12 cellular contexts compared by ENCODE assay signal in genomic region chr3:119630562-119631329, GRCh38. TPM values are rescaled to one million over a fixed set of nuclear protein-coding genes. Genes with fewer than 3 reads are reported as not detected.
A peak's percentile ranks its signal among the peaks of the same experiment; 100 is the strongest.
DNase-seq lines count a peak whose midpoint lies in the region; ATAC-seq, FAIRE-seq and TF ChIP-seq lines count a peak whose summit lies in the region.
"Had no signal": no experiment of that assay in that cellular context is flagged by ENCODE, and none has a peak within 500 bp of the region (broad histone marks: within the 10 kb centered on the region; RNA-seq: fewer than 3 reads in every experiment).

No MANE protein-coding gene starts in this region.

- H3K9ac ChIP-seq in GM23248 = peak overlapping the region; percentile 30; the same call in 1 of the 2 replicates

- H3K4me3 ChIP-seq in GM23248 (no peak overlapping the region), heart right ventricle (no peak overlapping the region), gastrocnemius medialis (no peak overlapping the region), prostate gland (no peak overlapping the region)
- H3K4me3 ChIP-seq: Peyer's patch had no signal

- in situ Hi-C loops in GM23248 (cut with MboI) (no loop called here), gastrocnemius medialis (cut with MboI; ENCODE audit: low sequenced_read_pairs in 4 of 4) (no loop called here)

- peak overlapping the region; percentile 72 for H2AFZ ChIP-seq in GM23248

- H3K27ac ChIP-seq in GM23248 (no peak overlapping the region), heart right ventricle (peak overlapping the region in 9 of 10 donors; percentile 33 to 84 (median 69)), gastrocnemius medialis (peak overlapping the region; percentile 84 to 95 (median 90)), prostate gland (peak overlapping the region in 1 of 2 donors; percentile 34)

- no peaks in the 10 kb centered on the region for H3K27me3 ChIP-seq in GM23248 (replicated peaks; ENCODE audit: insufficient read depth)
- no peaks in the 10 kb centered on the region for H3K27me3 ChIP-seq in heart right ventricle
- no peaks in the 10 kb centered on the region for H3K27me3 ChIP-seq in gastrocnemius medialis
- no peaks in the 10 kb centered on the region for H3K27me3 ChIP-seq in prostate gland (replicated peaks; ENCODE audit: insufficient read depth)
- H3K27me3 ChIP-seq: Peyer's patch had no signal

- FAIRE-seq in HTR-8/SVneo (lab: Jason Lieb, UNC) = no peak

- H3F3A ChIP-seq in GM23248 (ENCODE audit: insufficient read depth) = no peaks in the 10 kb centered on the region

- WGBS in GM23248 (ENCODE audit: low coverage in 1 of 2, low lambda C conversion rate in 2 of 2, missing lambda C conversion rate in 2 of 2), 2 experiments = 79 to 84% methylated on average over 10 of the region's 10 CpGs
- WGBS in heart right ventricle, 2 donors = 72 to 81% methylated on average over 10 of the region's 10 CpGs
- 77% methylated on average over 10 of the region's 10 CpGs for WGBS in prostate gland

- no peak overlapping the region for H3K4me2 ChIP-seq in GM23248 (ENCODE audit: unreplicated experiment)

- H3K79me2 ChIP-seq in GM23248 (ENCODE audit: insufficient read depth) = no peaks in the 10 kb centered on the region

- DNase-seq in GM23248 = peak; percentile 81
- peak; percentile 46 for DNase-seq in UCSD-AML1 (lab: John Stamatoyannopoulos, UW; ENCODE audit: unreplicated experiment)
- no peak for DNase-seq in heart right ventricle
- peak; percentile 76 to 91 for DNase-seq in gastrocnemius medialis
- no peak for DNase-seq in NCI-H128 (lab: John Stamatoyannopoulos, UW; ENCODE audit: unreplicated experiment)
- DNase-seq in prostate gland (ENCODE audit: low spot score) = no peak
- no peak for DNase-seq in HTR-8/SVneo (ENCODE audit: insufficient read length, low spot score)
- DNase-seq: activated CD8-positive, alpha-beta memory T cell treated with anti-CD3 and anti-CD28 coated beads, Interleukin-2, amount 50 U/mL, for 4 hours; H9; Peyer's patch; stimulated activated CD8-positive, alpha-beta memory T cell treated with anti-CD3 and anti-CD28 coated beads, Interleukin-4, amount 100 ng/mL, for 48 hours had no signal

- H4K20me1 ChIP-seq in GM23248 (ENCODE audit: insufficient read depth) = no peaks in the 10 kb centered on the region

- H3K9me3 ChIP-seq in GM23248 (ENCODE audit: low read depth) = no peaks in the 10 kb centered on the region
- no peaks in the 10 kb centered on the region for H3K9me3 ChIP-seq in heart right ventricle
- H3K9me3 ChIP-seq in gastrocnemius medialis = no peaks in the 10 kb centered on the region
- H3K9me3 ChIP-seq in prostate gland = no peaks in the 10 kb centered on the region
- H3K9me3 ChIP-seq: Peyer's patch had no signal

- intact Hi-C loops in heart right ventricle (cut with DNase I) = loop anchor here in 2 of 10 donors (5.0 kb wide), 1 partner anchor 33 kb away; the partner anchor contains the start of gene PLA1A (in 2 of the 2)
- intact Hi-C loops in gastrocnemius medialis (cut with DNase I; ENCODE audit: low total_unique reads) = loop anchor here (2.0 kb wide), 2 partner anchors 30 to 50 kb away; partner anchors contain the start of gene POPDC2
- intact Hi-C loops in prostate gland (cut with DNase I) = no loop called here

- TF ChIP-seq CTCF in heart right ventricle (IDR thresholded peaks at IDR 0.05) (no peak), gastrocnemius medialis (IDR thresholded peaks at IDR 0.05 in 4 of 5, conservative IDR thresholded peaks at IDR 0.05 in 1 of 5) (no peak), prostate gland (IDR thresholded peaks at IDR 0.05) (no peak)

- H3K9me2 ChIP-seq in GM23248 (ENCODE audit: insufficient read depth) = no peaks in the 10 kb centered on the region

- peaks cover 14% of the 10 kb centered on the region for H3K4me1 ChIP-seq in GM23248 (ENCODE audit: insufficient read depth)
- peaks cover 3 to 76% (median 65%) of the 10 kb centered on the region in 9 donors for H3K4me1 ChIP-seq in heart right ventricle
- peaks cover 74 to 75% of the 10 kb centered on the region in 2 donors for H3K4me1 ChIP-seq in gastrocnemius medialis
- no peaks in the 10 kb centered on the region for H3K4me1 ChIP-seq in prostate gland (replicated peaks)

- TF ChIP-seq POLR2A in gastrocnemius medialis (IDR thresholded peaks at IDR 0.05) (no peak), prostate gland (IDR thresholded peaks at IDR 0.05) (no peak)

- H3K36me3 ChIP-seq in GM23248 (ENCODE audit: low read depth) (no peaks in the 10 kb centered on the region), heart right ventricle (no peaks in the 10 kb centered on the region), gastrocnemius medialis (no peaks in the 10 kb centered on the region), prostate gland (no peaks in the 10 kb centered on the region)
- H3K36me3 ChIP-seq: Peyer's patch had no signal

- ATAC-seq in heart right ventricle = peak in 6 of 8 donors; percentile 36 to 58 (median 47)
- ATAC-seq in gastrocnemius medialis = peak; percentile 92 to 95
- ATAC-seq in GM21447 (IDR thresholded peaks at IDR 0.05; ENCODE audit: unreplicated experiment) = no peak

RNA-seq across cellular contexts. Expression of gene POPDC2, which starts 29.6 kb away (rescaled TPM):
- not detected in 2 replicates for total RNA-seq in GM23248 (2014; rRNA removed; shearing (Covaris generic))
- polyA plus RNA-seq in GM23248 (2016; fragmentation: Nextera tagmentation; extraction: Ambion mirVana) (0.74 and 1.2 TPM in 2 replicates), heart right ventricle (100 to 1,000 TPM; 351 to 805 TPM)
- total RNA-seq in heart right ventricle (100 to 1,000 TPM; 598 to 928 (median 732) TPM), gastrocnemius medialis (10 to 100 TPM in 3 of 4 donors, 1 to 10 TPM in 1; 7.8 to 38.9 (median 30.3) TPM), prostate gland (10 to 100 TPM in 1 of 2 donors, 1 to 10 TPM in 1; 8.7 to 26.5 TPM)

RNA-seq across cellular contexts. Expression of gene PLA1A, which starts 33.1 kb away (rescaled TPM):
- not detected in 2 replicates for total RNA-seq in GM23248 (2014; rRNA removed; shearing (Covaris generic))
- polyA plus RNA-seq in GM23248 (2016; fragmentation: Nextera tagmentation; extraction: Ambion mirVana) (not detected in 2 replicates), heart right ventricle (1 to 10 TPM; 1.1 to 3.7 TPM)
- total RNA-seq in heart right ventricle (10 to 100 TPM in 1 of 10 donors, 1 to 10 TPM in 6, under 1 TPM in 3; 0.55 to 19.3 (median 1.9) TPM), gastrocnemius medialis (1 to 10 TPM in 3 of 4 donors, under 1 TPM in 1; 0.97 to 9.6 (median 3.2) TPM), prostate gland (1 to 10 TPM; 2.8 to 9.1 TPM)
- total RNA-seq: H9 had no signal

RNA-seq across cellular contexts. Expression of gene COX17, which starts 46.5 kb away (rescaled TPM):
- total RNA-seq in GM23248 (2014; rRNA removed; shearing (Covaris generic)) = 7.0 and 27.7 TPM in 2 replicates
- polyA plus RNA-seq in GM23248 (2016; fragmentation: Nextera tagmentation; extraction: Ambion mirVana) = 53.3 and 56.7 TPM in 2 replicates
- total RNA-seq in heart right ventricle = 100 to 1,000 TPM in 6 of 10 donors, 10 to 100 TPM in 4; 76.2 to 175 (median 107) TPM
- 100 to 1,000 TPM; 228 to 733 TPM for polyA plus RNA-seq in heart right ventricle
- 100 to 1,000 TPM in 1 of 4 donors, 10 to 100 TPM in 3; 63.4 to 146 (median 87.5) TPM for total RNA-seq in gastrocnemius medialis
- total RNA-seq in prostate gland = 10 to 100 TPM; 26.4 to 29.5 TPM

RNA-seq across cellular contexts. Expression of gene ADPRH, which starts 51.5 kb away (rescaled TPM):
- total RNA-seq in GM23248 (2014; rRNA removed; shearing (Covaris generic)) = 2.1 and 6.6 TPM in 2 replicates
- 1.7 and 2.3 TPM in 2 replicates for polyA plus RNA-seq in GM23248 (2016; fragmentation: Nextera tagmentation; extraction: Ambion mirVana)
- 10 to 100 TPM in 6 of 10 donors, 1 to 10 TPM in 4; 7.5 to 16.9 (median 12.6) TPM for total RNA-seq in heart right ventricle
- 1 to 10 TPM; 5.6 to 7.9 TPM for polyA plus RNA-seq in heart right ventricle
- 10 to 100 TPM in 2 of 4 donors, 1 to 10 TPM in 2; 8.2 to 15.3 (median 10.3) TPM for total RNA-seq in gastrocnemius medialis
- total RNA-seq in prostate gland = 10 to 100 TPM in 1 of 2 donors, 1 to 10 TPM in 1; 8.2 to 14.8 TPM

Comparison
In these comparisons a context has a peak if more than half of its experiments do, and no peak if none do; other contexts are left out.
1. DNase-seq: peak in GM23248 (single experiment), UCSD-AML1 (single experiment) and gastrocnemius medialis (2 of 2); none in heart right ventricle (0 of 2), NCI-H128 (single experiment), prostate gland (single experiment) and HTR-8/SVneo (single experiment).
2. RNA of gene POPDC2, which starts 29.6 kb away (total RNA-seq): 598 to 928 TPM in heart right ventricle; 7.8 to 38.9 TPM in gastrocnemius medialis, 8.7 to 26.5 TPM in prostate gland and not detected in GM23248; every median in the first group is over 10 times any median in the second.